In the genomic region with DNA sequence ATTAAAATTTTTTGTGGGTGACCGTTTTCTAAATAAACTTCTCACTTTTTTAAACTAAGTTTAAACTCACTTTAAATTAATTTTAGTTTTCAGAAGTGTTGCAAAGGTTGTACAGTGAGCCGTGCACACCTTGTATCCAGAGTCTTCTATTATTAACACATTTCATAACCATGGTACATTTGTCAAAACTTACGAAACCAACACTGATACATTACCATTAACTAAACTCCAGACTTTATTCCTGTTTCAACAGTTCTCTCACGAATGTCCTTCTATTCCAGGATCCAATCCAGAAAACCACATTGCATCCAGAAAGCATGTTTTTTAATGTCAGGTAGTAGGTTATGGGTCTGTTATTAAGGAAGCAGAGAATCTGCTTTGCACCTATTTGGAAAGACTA, we compare ENCODE assay signal across 2 cellular contexts.
TF ChIP-seq lines count a peak whose summit lies in the region.

No MANE protein-coding gene starts in this region.

TF ChIP-seq in liver, 16 proteins besides CTCF, POLR2A, EP300 and RAD21 (continued from another document):
- TF ChIP-seq, protein P1, sequence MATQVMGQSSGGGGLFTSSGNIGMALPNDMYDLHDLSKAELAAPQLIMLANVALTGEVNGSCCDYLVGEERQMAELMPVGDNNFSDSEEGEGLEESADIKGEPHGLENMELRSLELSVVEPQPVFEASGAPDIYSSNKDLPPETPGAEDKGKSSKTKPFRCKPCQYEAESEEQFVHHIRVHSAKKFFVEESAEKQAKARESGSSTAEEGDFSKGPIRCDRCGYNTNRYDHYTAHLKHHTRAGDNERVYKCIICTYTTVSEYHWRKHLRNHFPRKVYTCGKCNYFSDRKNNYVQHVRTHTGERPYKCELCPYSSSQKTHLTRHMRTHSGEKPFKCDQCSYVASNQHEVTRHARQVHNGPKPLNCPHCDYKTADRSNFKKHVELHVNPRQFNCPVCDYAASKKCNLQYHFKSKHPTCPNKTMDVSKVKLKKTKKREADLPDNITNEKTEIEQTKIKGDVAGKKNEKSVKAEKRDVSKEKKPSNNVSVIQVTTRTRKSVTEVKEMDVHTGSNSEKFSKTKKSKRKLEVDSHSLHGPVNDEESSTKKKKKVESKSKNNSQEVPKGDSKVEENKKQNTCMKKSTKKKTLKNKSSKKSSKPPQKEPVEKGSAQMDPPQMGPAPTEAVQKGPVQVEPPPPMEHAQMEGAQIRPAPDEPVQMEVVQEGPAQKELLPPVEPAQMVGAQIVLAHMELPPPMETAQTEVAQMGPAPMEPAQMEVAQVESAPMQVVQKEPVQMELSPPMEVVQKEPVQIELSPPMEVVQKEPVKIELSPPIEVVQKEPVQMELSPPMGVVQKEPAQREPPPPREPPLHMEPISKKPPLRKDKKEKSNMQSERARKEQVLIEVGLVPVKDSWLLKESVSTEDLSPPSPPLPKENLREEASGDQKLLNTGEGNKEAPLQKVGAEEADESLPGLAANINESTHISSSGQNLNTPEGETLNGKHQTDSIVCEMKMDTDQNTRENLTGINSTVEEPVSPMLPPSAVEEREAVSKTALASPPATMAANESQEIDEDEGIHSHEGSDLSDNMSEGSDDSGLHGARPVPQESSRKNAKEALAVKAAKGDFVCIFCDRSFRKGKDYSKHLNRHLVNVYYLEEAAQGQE (IDR thresholded peaks at IDR 0.05), result no peak
- no peak for TF ChIP-seq NR2F2 (IDR thresholded peaks at IDR 0.05)
- TF ChIP-seq HNF4A (conservative IDR thresholded peaks at IDR 0.05), result peak; percentile 47 to 49
- no peak for TF ChIP-seq ZBTB33 (IDR thresholded peaks at IDR 0.05)
- TF ChIP-seq YY1 (IDR thresholded peaks at IDR 0.05), result peak; percentile 28
- TF ChIP-seq, protein P2, sequence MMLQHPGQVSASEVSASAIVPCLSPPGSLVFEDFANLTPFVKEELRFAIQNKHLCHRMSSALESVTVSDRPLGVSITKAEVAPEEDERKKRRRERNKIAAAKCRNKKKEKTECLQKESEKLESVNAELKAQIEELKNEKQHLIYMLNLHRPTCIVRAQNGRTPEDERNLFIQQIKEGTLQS (IDR thresholded peaks at IDR 0.05), result no peak
- no peak for TF ChIP-seq TAF1 (conservative IDR thresholded peaks at IDR 0.05)

TF ChIP-seq in HepG2, 621 proteins besides CTCF, POLR2A, EP300 and RAD21 (continued from another document):
- TF ChIP-seq ZNF318 (CRISPR knock-in tag; IDR thresholded peaks at IDR 0.05) (no peak), JDP2 (CRISPR knock-in tag; IDR thresholded peaks at IDR 0.05; ENCODE audit: borderline replicate concordance) (no peak), ZNF737 (CRISPR knock-in tag; IDR thresholded peaks at IDR 0.05; ENCODE audit: borderline replicate concordance) (no peak), SYNCRIP (IDR thresholded peaks at IDR 0.05; ENCODE audit: insufficient read depth, low read depth, low read length) (no peak), ZNF414 (CRISPR knock-in tag; IDR thresholded peaks at IDR 0.05) (no peak), SRSF9 (IDR thresholded peaks at IDR 0.05; ENCODE audit: borderline replicate concordance, insufficient read depth, low read depth, low read length, poor library complexity, severe bottlenecking) (no peak)
- TF ChIP-seq, protein P3, sequence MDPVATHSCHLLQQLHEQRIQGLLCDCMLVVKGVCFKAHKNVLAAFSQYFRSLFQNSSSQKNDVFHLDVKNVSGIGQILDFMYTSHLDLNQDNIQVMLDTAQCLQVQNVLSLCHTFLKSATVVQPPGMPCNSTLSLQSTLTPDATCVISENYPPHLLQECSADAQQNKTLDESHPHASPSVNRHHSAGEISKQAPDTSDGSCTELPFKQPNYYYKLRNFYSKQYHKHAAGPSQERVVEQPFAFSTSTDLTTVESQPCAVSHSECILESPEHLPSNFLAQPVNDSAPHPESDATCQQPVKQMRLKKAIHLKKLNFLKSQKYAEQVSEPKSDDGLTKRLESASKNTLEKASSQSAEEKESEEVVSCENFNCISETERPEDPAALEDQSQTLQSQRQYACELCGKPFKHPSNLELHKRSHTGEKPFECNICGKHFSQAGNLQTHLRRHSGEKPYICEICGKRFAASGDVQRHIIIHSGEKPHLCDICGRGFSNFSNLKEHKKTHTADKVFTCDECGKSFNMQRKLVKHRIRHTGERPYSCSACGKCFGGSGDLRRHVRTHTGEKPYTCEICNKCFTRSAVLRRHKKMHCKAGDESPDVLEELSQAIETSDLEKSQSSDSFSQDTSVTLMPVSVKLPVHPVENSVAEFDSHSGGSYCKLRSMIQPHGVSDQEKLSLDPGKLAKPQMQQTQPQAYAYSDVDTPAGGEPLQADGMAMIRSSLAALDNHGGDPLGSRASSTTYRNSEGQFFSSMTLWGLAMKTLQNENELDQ (CRISPR knock-in tag; IDR thresholded peaks at IDR 0.05; ENCODE audit: borderline replicate concordance), result no peak
TF ChIP-seq in HepG2: peak in this region for 0.
